ENCODE assay signal across 17 cellular contexts in genomic region chr1:56533621-56534020, GRCh38. TPM values are rescaled to one million over a fixed set of nuclear protein-coding genes. Genes with fewer than 3 reads are reported as not detected.
A peak's percentile ranks its signal among the peaks of the same experiment; 100 is the strongest.
DNase-seq lines count a peak whose midpoint lies in the region; ATAC-seq and TF ChIP-seq lines count a peak whose summit lies in the region.
"Had no signal": no experiment of that assay in that cellular context is flagged by ENCODE, and none has a peak within 500 bp of the region (broad histone marks: within the 10 kb centered on the region; RNA-seq: fewer than 3 reads in every experiment).

No MANE protein-coding gene starts in this region.

- H3K4me1 Mint-ChIP-seq in GM23338, result peaks cover 64% of the 10 kb centered on the region
- H3K4me1 Mint-ChIP-seq in activated T-helper 17 cell treated with anti-CD3 and anti-CD28 coated beads, Interleukin-2, amount 50 U/mL, for 72 hours, result no peaks in the 10 kb centered on the region

- peaks cover 86% of the 10 kb centered on the region for H3K79me2 ChIP-seq in GM23338 (replicated peaks; ENCODE audit: insufficient read depth)

- peaks cover 90% of the 10 kb centered on the region for H3K4me1 ChIP-seq in GM23338 (ENCODE audit: insufficient read depth)
- H3K4me1 ChIP-seq in foreskin keratinocyte, result peaks cover 14% of the 10 kb centered on the region
- H3K4me1 ChIP-seq in aorta (ENCODE audit: control insufficient read depth in 1 of 2, insufficient read depth in 2 of 2, low read length in 2 of 2), result peaks cover 0 to 9% of the 10 kb centered on the region in 2 donors
- peaks cover 47% of the 10 kb centered on the region for H3K4me1 ChIP-seq in HAP-1

- DNase-seq in GM23338 (ENCODE audit: low spot score) (no peak), foreskin keratinocyte (peak; percentile 72 to 89), aorta (no peak), GOT3 (lab: John Stamatoyannopoulos, UW) (no peak), HAP-1 (ENCODE audit: low spot score in 2 of 2) (no peak)
- DNase-seq: C1 segment of cervical spinal cord; NCI-H1694 treated with DMSO at 0.1 percent for 48 hours; NCI-H524 treated with DMSO at 0.1 percent for 48 hours; right cardiac atrium; RPMI8226; stimulated activated CD4-positive, alpha-beta T cell treated with anti-CD3 and anti-CD28 coated beads, Interleukin-4, amount 100 ng/mL, for 4 hours; stimulated activated naive B cell treated with anti-CD40 and anti-IgM and Interleukin-4, amounts not matched to agents 10 μg/mL and 1 μg/mL and 100 μg/mL, for 72 hours; T-helper 9 cell had no signal

- TF ChIP-seq CTCF in GM23338 (conservative IDR thresholded peaks at IDR 0.05; ENCODE audit: low read depth in 2 of 2), result no peak
- TF ChIP-seq CTCF in foreskin keratinocyte (conservative IDR thresholded peaks at IDR 0.05), result no peak

- H2AFZ ChIP-seq in GM23338, result no peak overlapping the region

- H4K20me1 ChIP-seq in GM23338 (replicated peaks; ENCODE audit: insufficient read depth), result 0 out of 2 replicates have a peak, but pooled peaks cover 3% of the 10 kb centered on the region

- H3K27me3 ChIP-seq in GM23338 (ENCODE audit: insufficient read depth), result no peaks in the 10 kb centered on the region
- H3K27me3 ChIP-seq in foreskin keratinocyte, result no peaks in the 10 kb centered on the region
- H3K27me3 ChIP-seq in aorta (ENCODE audit: control insufficient read depth in 1 of 2, insufficient read depth in 2 of 2, low read length in 1 of 2), result no peaks in the 10 kb centered on the region
- H3K27me3 ChIP-seq in HAP-1 (ENCODE audit: low read depth), result no peaks in the 10 kb centered on the region

- peaks cover 4% of the 10 kb centered on the region for H3K27me3 Mint-ChIP-seq in GM23338 (ENCODE audit: insufficient read depth, low read depth, poor library complexity)
- H3K27me3 Mint-ChIP-seq in activated T-helper 17 cell treated with anti-CD3 and anti-CD28 coated beads, Interleukin-2, amount 50 U/mL, for 72 hours, result peaks cover 28% of the 10 kb centered on the region
- H3K27me3 Mint-ChIP-seq: stimulated activated naive B cell treated with anti-CD40 and anti-IgM and Interleukin-4, amounts not matched to agents 10 μg/mL and 1 μg/mL and 100 μg/mL, for 72 hours had no signal

- no peak overlapping the region for H3K4me3 Mint-ChIP-seq in GM23338
- no peak overlapping the region for H3K4me3 Mint-ChIP-seq in activated T-helper 17 cell treated with anti-CD3 and anti-CD28 coated beads, Interleukin-2, amount 50 U/mL, for 72 hours
- H3K4me3 Mint-ChIP-seq: neural crest cell; stimulated activated naive B cell treated with anti-CD40 and anti-IgM and Interleukin-4, amounts not matched to agents 10 μg/mL and 1 μg/mL and 100 μg/mL, for 72 hours had no signal

- peak overlapping the region; percentile 90 for H3K27ac ChIP-seq in GM23338 (ENCODE audit: low read depth)
- no peak overlapping the region for H3K27ac ChIP-seq in foreskin keratinocyte
- H3K27ac ChIP-seq in aorta (ENCODE audit: low read depth in 1 of 2, low read length in 2 of 2), result no peak overlapping the region

- H3K9me2 ChIP-seq in GM23338 (ENCODE audit: insufficient read depth), result peaks cover 6% of the 10 kb centered on the region; the same call in 1 of the 2 replicates

- H3K9me3 ChIP-seq in aorta (ENCODE audit: control insufficient read depth, low read length) (no peaks in the 10 kb centered on the region), HAP-1 (no peaks in the 10 kb centered on the region)

- peaks cover 18% of the 10 kb centered on the region for H3F3A ChIP-seq in GM23338 (replicated peaks; ENCODE audit: low read depth)

- 92 to 94% methylated on average over 4 of the region's 4 CpGs for WGBS in aorta, 2 donors

- in situ Hi-C loops in HAP-1 (cut with MboI; ENCODE audit: low sequenced_read_pairs), result no loop called here

- H3K9me3 Mint-ChIP-seq in GM23338, result no peaks in the 10 kb centered on the region
- H3K9me3 Mint-ChIP-seq in activated T-helper 17 cell treated with anti-CD3 and anti-CD28 coated beads, Interleukin-2, amount 50 U/mL, for 72 hours, result no peaks in the 10 kb centered on the region
- H3K9me3 Mint-ChIP-seq: neural crest cell; stimulated activated naive B cell treated with anti-CD40 and anti-IgM and Interleukin-4, amounts not matched to agents 10 μg/mL and 1 μg/mL and 100 μg/mL, for 72 hours had no signal

- peak; percentile 76 for ATAC-seq in GM18909 (IDR thresholded peaks at IDR 0.05; ENCODE audit: poor library complexity, unreplicated experiment)
- no peak for ATAC-seq in GM23338
- ATAC-seq in HG03432 (IDR thresholded peaks at IDR 0.05; ENCODE audit: unreplicated experiment), result peak; percentile 91
- peak; percentile 90 for ATAC-seq in foreskin keratinocyte
- no peak for ATAC-seq in aorta (ENCODE audit: low FRiP score)
- ATAC-seq in activated T-helper 17 cell treated with anti-CD3 and anti-CD28 coated beads, Interleukin-2, amount 50 U/mL, for 72 hours (replicated peaks), result no peak
- ATAC-seq: right cardiac atrium had no signal

- H3K36me3 ChIP-seq in GM23338 (ENCODE audit: insufficient read depth) (peaks cover 7% of the 10 kb centered on the region; the same call in 1 of the 2 replicates), aorta (ENCODE audit: control insufficient read depth in 1 of 2, insufficient read depth in 2 of 2, low read length in 1 of 2) (peaks cover 2 to 8% of the 10 kb centered on the region in 2 donors), HAP-1 (replicated peaks) (no peaks in the 10 kb centered on the region)

- intact Hi-C loops in aorta (cut with DNase I), result no loop called here

- peak overlapping the region; percentile 6 for H3K4me2 ChIP-seq in GM23338

- H3K36me3 Mint-ChIP-seq in GM23338 (ENCODE audit: low read depth), result peaks cover 27% of the 10 kb centered on the region
- H3K36me3 Mint-ChIP-seq in activated T-helper 17 cell treated with anti-CD3 and anti-CD28 coated beads, Interleukin-2, amount 50 U/mL, for 72 hours (ENCODE audit: low read depth), result no peaks in the 10 kb centered on the region

- 0 out of 2 replicates have a peak overlapping the region, but pooled peaks have one; percentile 68 for H3K27ac Mint-ChIP-seq in GM23338
- H3K27ac Mint-ChIP-seq in activated T-helper 17 cell treated with anti-CD3 and anti-CD28 coated beads, Interleukin-2, amount 50 U/mL, for 72 hours, result no peak overlapping the region
- H3K27ac Mint-ChIP-seq: stimulated activated naive B cell treated with anti-CD40 and anti-IgM and Interleukin-4, amounts not matched to agents 10 μg/mL and 1 μg/mL and 100 μg/mL, for 72 hours had no signal

- H3K4me3 ChIP-seq in GM23338, result no peak overlapping the region
- H3K4me3 ChIP-seq in aorta (ENCODE audit: low read length in 2 of 2), result no peak overlapping the region
- H3K4me3 ChIP-seq in HAP-1, result no peak overlapping the region

TF ChIP-seq in GM23338, 12 proteins besides CTCF, POLR2A, EP300 and RAD21 (continues in another document):
- TF ChIP-seq, protein P1, sequence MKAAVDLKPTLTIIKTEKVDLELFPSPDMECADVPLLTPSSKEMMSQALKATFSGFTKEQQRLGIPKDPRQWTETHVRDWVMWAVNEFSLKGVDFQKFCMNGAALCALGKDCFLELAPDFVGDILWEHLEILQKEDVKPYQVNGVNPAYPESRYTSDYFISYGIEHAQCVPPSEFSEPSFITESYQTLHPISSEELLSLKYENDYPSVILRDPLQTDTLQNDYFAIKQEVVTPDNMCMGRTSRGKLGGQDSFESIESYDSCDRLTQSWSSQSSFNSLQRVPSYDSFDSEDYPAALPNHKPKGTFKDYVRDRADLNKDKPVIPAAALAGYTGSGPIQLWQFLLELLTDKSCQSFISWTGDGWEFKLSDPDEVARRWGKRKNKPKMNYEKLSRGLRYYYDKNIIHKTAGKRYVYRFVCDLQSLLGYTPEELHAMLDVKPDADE (IDR thresholded peaks at IDR 0.05), result no peak
- no peak for TF ChIP-seq NANOG (IDR thresholded peaks at IDR 0.05; ENCODE audit: borderline replicate concordance)
- TF ChIP-seq EZH2 (IDR thresholded peaks at IDR 0.05; ENCODE audit: low read depth, unreplicated experiment), result no peak
- no peak for TF ChIP-seq CREB1 (CRISPR knock-in tag; IDR thresholded peaks at IDR 0.05; ENCODE audit: low read depth)

RNA-seq across cellular contexts. Expression of gene PLPP3, which starts 45.7 kb away (rescaled TPM):
- 49.0 and 61.9 TPM in 2 replicates for total RNA-seq in GM23338 (2014; rRNA removed; shearing (Covaris generic))
- polyA plus RNA-seq in GM23338 (2016; fragmentation: Nextera tagmentation; extraction: Ambion mirVana) (41.9 and 42.2 TPM in 2 replicates), foreskin keratinocyte (0.65 and 0.68 TPM in 2 replicates), aorta (100 to 1,000 TPM in 1 of 2 donors, 10 to 100 TPM in 1; 19.0 to 114 TPM)
- total RNA-seq in foreskin keratinocyte (1.5 and 1.6 TPM in 2 replicates), aorta (100 to 1,000 TPM in 1 of 2 donors, 10 to 100 TPM in 1; 76.2 to 112 TPM)
- total RNA-seq in activated T-helper 17 cell treated with anti-CD3 and anti-CD28 coated beads, Interleukin-2, amount 50 U/mL, for 72 hours, result not detected

Comparison
In these comparisons a context has a peak if more than half of its experiments do, and no peak if none do; other contexts are left out.
1. ATAC-seq: peak in GM18909 (single experiment), HG03432 (single experiment) and foreskin keratinocyte (single experiment); none in GM23338 (single experiment), aorta (single experiment) and activated T-helper 17 cell treated with anti-CD3 and anti-CD28 coated beads, Interleukin-2, amount 50 U/mL, for 72 hours (single experiment).
2. DNase-seq: peak in foreskin keratinocyte (2 of 2); none in GM23338 (single experiment), aorta (0 of 2), GOT3 (single experiment) and HAP-1 (0 of 2).
3. RNA of gene PLPP3, which starts 45.7 kb away (total RNA-seq): 76.2 to 112 TPM in aorta and 49.0 to 61.9 TPM in GM23338; 1.5 to 1.6 TPM in foreskin keratinocyte and not detected in activated T-helper 17 cell treated with anti-CD3 and anti-CD28 coated beads, Interleukin-2, amount 50 U/mL, for 72 hours; every median in the first group is over 10 times any median in the second.